Comparison of ENCODE assay signal across 9 cellular contexts in the genomic region with DNA sequence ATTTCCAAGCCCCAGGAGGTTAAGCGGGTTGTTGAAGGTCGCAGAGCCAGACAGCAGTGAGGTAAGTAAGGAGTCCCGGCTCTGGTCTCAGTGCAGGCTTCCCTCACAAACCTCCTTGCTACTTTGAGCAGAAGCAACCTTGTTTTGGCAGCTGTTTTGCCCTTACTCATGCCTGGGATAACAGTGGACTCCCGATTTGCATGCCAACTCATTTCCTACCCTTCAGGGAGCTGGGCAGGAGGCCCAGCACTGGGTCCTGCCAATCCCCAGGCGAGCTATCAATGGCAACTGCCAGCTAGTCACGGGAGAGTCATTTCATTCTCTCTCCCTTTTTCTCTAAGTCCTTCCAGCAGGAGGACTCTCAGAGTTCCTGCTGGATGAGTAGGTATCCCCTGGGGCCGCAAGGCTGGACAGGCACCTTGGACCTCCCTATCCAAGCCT.
DNase-seq lines count a peak whose midpoint lies in the region; ATAC-seq, FAIRE-seq and TF ChIP-seq lines count a peak whose summit lies in the region.
"Had no signal": no experiment of that assay in that cellular context is flagged by ENCODE, and none has a peak within 500 bp of the region (broad histone marks: within the 10 kb centered on the region; RNA-seq: fewer than 3 reads in every experiment).

No MANE protein-coding gene starts in this region.

- peaks cover 21% of the 10 kb centered on the region for H3K27me3 Mint-ChIP-seq in activated naive CD8-positive, alpha-beta T cell treated with anti-CD3 and anti-CD28 coated beads, Interleukin-2, amount 50 U/mL, for 24 hours
- H3K27me3 Mint-ChIP-seq in activated naive CD4-positive, alpha-beta T cell treated with anti-CD3 and anti-CD28 coated beads, Interleukin-2, amount 10 ng/mL, durations not matched to agents 7 days and 5 days: peaks cover 49% of the 10 kb centered on the region

- no peaks in the 10 kb centered on the region for H3K36me3 ChIP-seq in brain microvascular endothelial cell (replicated peaks)
- H3K36me3 ChIP-seq in tibial artery: no peaks in the 10 kb centered on the region

- H3K27ac ChIP-seq in brain microvascular endothelial cell (peak overlapping the region; percentile 10), tibial artery (peak overlapping the region; percentile 53 to 74)

- peaks cover 0 to 39% (median 25%) of the 10 kb centered on the region in 4 donors for H3K4me1 ChIP-seq in tibial artery

- H3K9me3 Mint-ChIP-seq in activated naive CD8-positive, alpha-beta T cell treated with anti-CD3 and anti-CD28 coated beads, Interleukin-2, amount 50 U/mL, for 24 hours: no peaks in the 10 kb centered on the region
- no peaks in the 10 kb centered on the region for H3K9me3 Mint-ChIP-seq in activated naive CD4-positive, alpha-beta T cell treated with anti-CD3 and anti-CD28 coated beads, Interleukin-2, amount 10 ng/mL, durations not matched to agents 7 days and 5 days
- H3K9me3 Mint-ChIP-seq: dendritic cell treated with granulocyte-macrophage colony-stimulating factor and Interleukin-4, amounts not matched to agents 40 ng/mL and 50 ng/mL, for 4 days had no signal

- peaks cover 13% of the 10 kb centered on the region for H3K4me1 Mint-ChIP-seq in activated naive CD8-positive, alpha-beta T cell treated with anti-CD3 and anti-CD28 coated beads, Interleukin-2, amount 50 U/mL, for 24 hours
- peaks cover 16% of the 10 kb centered on the region for H3K4me1 Mint-ChIP-seq in activated naive CD4-positive, alpha-beta T cell treated with anti-CD3 and anti-CD28 coated beads, Interleukin-2, amount 10 ng/mL, durations not matched to agents 7 days and 5 days

- H3K9me3 ChIP-seq in tibial artery: no peaks in the 10 kb centered on the region

- TF ChIP-seq CTCF in brain microvascular endothelial cell (IDR thresholded peaks at IDR 0.05; ENCODE audit: low read depth, low read length, missing control alignments) (peak; percentile 35), tibial artery (IDR thresholded peaks at IDR 0.05) (peak; percentile 25 to 40)

- no peak for ATAC-seq in activated naive CD8-positive, alpha-beta T cell treated with anti-CD3 and anti-CD28 coated beads, Interleukin-2, amount 50 U/mL, for 24 hours
- ATAC-seq in HG02870 (IDR thresholded peaks at IDR 0.05; ENCODE audit: unreplicated experiment): no peak

- in situ Hi-C loops in brain microvascular endothelial cell (cut with HindIII; ENCODE audit: low pct_ligation_motif_present, low sequenced_read_pairs): no loop called here

- FAIRE-seq in GM12892 (lab: Jason Lieb, UNC): no peak

- H3K27me3 ChIP-seq in brain microvascular endothelial cell (replicated peaks): no peaks in the 10 kb centered on the region
- H3K27me3 ChIP-seq in tibial artery: no peaks in the 10 kb centered on the region

- TF ChIP-seq EP300 in Ishikawa (IDR thresholded peaks at IDR 0.05; ENCODE audit: borderline replicate concordance): no peak

- no peak for TF ChIP-seq POLR2A in GM12892 (IDR thresholded peaks at IDR 0.05; ENCODE audit: low read depth, low read length)

- DNase-seq in brain microvascular endothelial cell (peak; percentile 71), inferior parietal cortex (ENCODE audit: extremely low spot score) (peak; percentile 63), tibial artery (peak; percentile 71 to 95), GM12892 (ENCODE audit: insufficient read length) (no peak)
- no peak for DNase-seq in activated naive CD8-positive, alpha-beta T cell treated with anti-CD3 and anti-CD28 coated beads, Interleukin-2, amount 50 U/mL, for 24 hours
- no peak for DNase-seq in activated naive CD4-positive, alpha-beta T cell treated with anti-CD3 and anti-CD28 coated beads, Interleukin-2, amount 10 ng/mL, durations not matched to agents 7 days and 5 days

- no peak overlapping the region for H3K27ac Mint-ChIP-seq in activated naive CD8-positive, alpha-beta T cell treated with anti-CD3 and anti-CD28 coated beads, Interleukin-2, amount 50 U/mL, for 24 hours
- no peak overlapping the region for H3K27ac Mint-ChIP-seq in activated naive CD4-positive, alpha-beta T cell treated with anti-CD3 and anti-CD28 coated beads, Interleukin-2, amount 10 ng/mL, durations not matched to agents 7 days and 5 days
- H3K27ac Mint-ChIP-seq: dendritic cell treated with granulocyte-macrophage colony-stimulating factor and Interleukin-4, amounts not matched to agents 40 ng/mL and 50 ng/mL, for 4 days had no signal

- intact Hi-C loops in tibial artery (cut with DNase I; ENCODE audit: low total_unique reads): loop anchor here (10.0 kb wide), 1 partner anchor 51 kb away; no protein-coding TSS in a partner anchor

- no peak overlapping the region for H3K4me3 ChIP-seq in brain microvascular endothelial cell (ENCODE audit: low read depth, low read length)
- H3K4me3 ChIP-seq in tibial artery: no peak overlapping the region

- CTCF ChIA-PET in activated naive CD4-positive, alpha-beta T cell treated with anti-CD3 and anti-CD28 coated beads, Interleukin-2, amount 10 ng/mL, durations not matched to agents 7 days and 5 days (lab: Charles Lee): interaction anchor here (2.5 to 11.0 kb wide), 2 partner anchors 30 to 218 kb away, joined by 7 to 131 read pairs; no protein-coding TSS in a partner anchor

- no peak for TF ChIP-seq RAD21 in Ishikawa (IDR thresholded peaks at IDR 0.05; ENCODE audit: low read depth)

- no peaks in the 10 kb centered on the region for H3K36me3 Mint-ChIP-seq in activated naive CD8-positive, alpha-beta T cell treated with anti-CD3 and anti-CD28 coated beads, Interleukin-2, amount 50 U/mL, for 24 hours (ENCODE audit: low read depth)
- H3K36me3 Mint-ChIP-seq in activated naive CD4-positive, alpha-beta T cell treated with anti-CD3 and anti-CD28 coated beads, Interleukin-2, amount 10 ng/mL, durations not matched to agents 7 days and 5 days: no peaks in the 10 kb centered on the region

- H3K4me3 Mint-ChIP-seq in activated naive CD8-positive, alpha-beta T cell treated with anti-CD3 and anti-CD28 coated beads, Interleukin-2, amount 50 U/mL, for 24 hours: no peak overlapping the region
- no peak overlapping the region for H3K4me3 Mint-ChIP-seq in activated naive CD4-positive, alpha-beta T cell treated with anti-CD3 and anti-CD28 coated beads, Interleukin-2, amount 10 ng/mL, durations not matched to agents 7 days and 5 days
- H3K4me3 Mint-ChIP-seq: dendritic cell treated with granulocyte-macrophage colony-stimulating factor and Interleukin-4, amounts not matched to agents 40 ng/mL and 50 ng/mL, for 4 days had no signal

TF ChIP-seq in Ishikawa, 13 proteins besides CTCF, POLR2A, EP300 and RAD21:
- TF ChIP-seq FOXM1 (IDR thresholded peaks at IDR 0.05; ENCODE audit: borderline replicate concordance, low read depth) (no peak), EGR1 (IDR thresholded peaks at IDR 0.05) (no peak), CREB1 (IDR thresholded peaks at IDR 0.05; ENCODE audit: low read depth) (no peak), CEBPB (IDR thresholded peaks at IDR 0.05) (no peak), ZBTB7A (IDR thresholded peaks at IDR 0.05; ENCODE audit: low read depth) (no peak), TCF12 (IDR thresholded peaks at IDR 0.05; ENCODE audit: low read depth) (peak; percentile 21; the same call in 1 of the 2 replicates), TEAD4 (IDR thresholded peaks at IDR 0.05) (0 out of 2 replicates have a peak, but pooled peaks have one; percentile 35), TAF1 (IDR thresholded peaks at IDR 0.05; ENCODE audit: low read depth) (no peak), NFIC (IDR thresholded peaks at IDR 0.05) (peak; percentile 64; the same call in 1 of the 2 replicates), YY1 (IDR thresholded peaks at IDR 0.05; ENCODE audit: low read depth) (no peak)
- TF ChIP-seq, protein P1, sequence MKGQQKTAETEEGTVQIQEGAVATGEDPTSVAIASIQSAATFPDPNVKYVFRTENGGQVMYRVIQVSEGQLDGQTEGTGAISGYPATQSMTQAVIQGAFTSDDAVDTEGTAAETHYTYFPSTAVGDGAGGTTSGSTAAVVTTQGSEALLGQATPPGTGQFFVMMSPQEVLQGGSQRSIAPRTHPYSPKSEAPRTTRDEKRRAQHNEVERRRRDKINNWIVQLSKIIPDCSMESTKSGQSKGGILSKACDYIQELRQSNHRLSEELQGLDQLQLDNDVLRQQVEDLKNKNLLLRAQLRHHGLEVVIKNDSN (IDR thresholded peaks at IDR 0.05): no peak
- TF ChIP-seq, protein P2, sequence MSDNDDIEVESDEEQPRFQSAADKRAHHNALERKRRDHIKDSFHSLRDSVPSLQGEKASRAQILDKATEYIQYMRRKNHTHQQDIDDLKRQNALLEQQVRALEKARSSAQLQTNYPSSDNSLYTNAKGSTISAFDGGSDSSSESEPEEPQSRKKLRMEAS (IDR thresholded peaks at IDR 0.05): no peak
- TF ChIP-seq, protein P3, sequence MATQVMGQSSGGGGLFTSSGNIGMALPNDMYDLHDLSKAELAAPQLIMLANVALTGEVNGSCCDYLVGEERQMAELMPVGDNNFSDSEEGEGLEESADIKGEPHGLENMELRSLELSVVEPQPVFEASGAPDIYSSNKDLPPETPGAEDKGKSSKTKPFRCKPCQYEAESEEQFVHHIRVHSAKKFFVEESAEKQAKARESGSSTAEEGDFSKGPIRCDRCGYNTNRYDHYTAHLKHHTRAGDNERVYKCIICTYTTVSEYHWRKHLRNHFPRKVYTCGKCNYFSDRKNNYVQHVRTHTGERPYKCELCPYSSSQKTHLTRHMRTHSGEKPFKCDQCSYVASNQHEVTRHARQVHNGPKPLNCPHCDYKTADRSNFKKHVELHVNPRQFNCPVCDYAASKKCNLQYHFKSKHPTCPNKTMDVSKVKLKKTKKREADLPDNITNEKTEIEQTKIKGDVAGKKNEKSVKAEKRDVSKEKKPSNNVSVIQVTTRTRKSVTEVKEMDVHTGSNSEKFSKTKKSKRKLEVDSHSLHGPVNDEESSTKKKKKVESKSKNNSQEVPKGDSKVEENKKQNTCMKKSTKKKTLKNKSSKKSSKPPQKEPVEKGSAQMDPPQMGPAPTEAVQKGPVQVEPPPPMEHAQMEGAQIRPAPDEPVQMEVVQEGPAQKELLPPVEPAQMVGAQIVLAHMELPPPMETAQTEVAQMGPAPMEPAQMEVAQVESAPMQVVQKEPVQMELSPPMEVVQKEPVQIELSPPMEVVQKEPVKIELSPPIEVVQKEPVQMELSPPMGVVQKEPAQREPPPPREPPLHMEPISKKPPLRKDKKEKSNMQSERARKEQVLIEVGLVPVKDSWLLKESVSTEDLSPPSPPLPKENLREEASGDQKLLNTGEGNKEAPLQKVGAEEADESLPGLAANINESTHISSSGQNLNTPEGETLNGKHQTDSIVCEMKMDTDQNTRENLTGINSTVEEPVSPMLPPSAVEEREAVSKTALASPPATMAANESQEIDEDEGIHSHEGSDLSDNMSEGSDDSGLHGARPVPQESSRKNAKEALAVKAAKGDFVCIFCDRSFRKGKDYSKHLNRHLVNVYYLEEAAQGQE (IDR thresholded peaks at IDR 0.05; ENCODE audit: low read depth): no peak

Comparison
In these comparisons a context has a peak if more than half of its experiments do, and no peak if none do; other contexts are left out.
1. DNase-seq: peak in brain microvascular endothelial cell (single experiment), inferior parietal cortex (single experiment) and tibial artery (2 of 2); none in activated naive CD8-positive, alpha-beta T cell treated with anti-CD3 and anti-CD28 coated beads, Interleukin-2, amount 50 U/mL, for 24 hours (single experiment), GM12892 (single experiment) and activated naive CD4-positive, alpha-beta T cell treated with anti-CD3 and anti-CD28 coated beads, Interleukin-2, amount 10 ng/mL, durations not matched to agents 7 days and 5 days (single experiment).